1 cellular context compared by ENCODE assay signal in the genomic region with DNA sequence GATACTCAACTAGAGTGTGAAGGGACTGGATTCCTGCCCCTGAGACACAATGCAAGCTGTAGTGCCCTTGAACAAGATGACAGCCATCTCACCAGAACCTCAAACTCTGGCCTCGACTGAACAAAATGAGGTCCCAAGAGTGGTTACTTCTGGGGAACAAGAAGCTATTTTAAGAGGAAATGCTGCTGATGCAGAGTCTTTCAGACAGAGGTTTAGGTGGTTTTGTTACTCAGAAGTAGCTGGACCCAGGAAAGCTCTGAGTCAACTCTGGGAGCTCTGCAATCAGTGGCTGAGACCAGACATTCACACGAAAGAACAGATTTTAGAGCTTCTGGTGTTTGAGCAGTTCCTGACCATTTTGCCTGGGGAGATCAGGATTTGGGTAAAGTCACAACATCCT.
TF ChIP-seq lines count a peak whose summit lies in the region.

No MANE protein-coding gene starts in this region.

TF ChIP-seq in H1, 55 proteins besides CTCF, POLR2A, EP300 and RAD21:
- TF ChIP-seq MAFK (IDR thresholded peaks at IDR 0.05; ENCODE audit: low read depth, low read length) (no peak), TEAD4 (IDR thresholded peaks at IDR 0.05; ENCODE audit: low read depth, low read length) (no peak), SAP30 (IDR thresholded peaks at IDR 0.05; ENCODE audit: insufficient read depth, insufficient replicate concordance, low read length) (no peak), CREB1 (IDR thresholded peaks at IDR 0.05) (no peak)
TF ChIP-seq in H1: peak in this region for 0.
